In genomic region chr5:140868721-140869554, GRCh38 we compare ENCODE assay signal across 9 cellular contexts. TPM values are rescaled to one million over a fixed set of nuclear protein-coding genes. Genes with fewer than 3 reads are reported as not detected.
A peak's percentile ranks its signal among the peaks of the same experiment; 100 is the strongest.
DNase-seq lines count a peak whose midpoint lies in the region; ATAC-seq and TF ChIP-seq lines count a peak whose summit lies in the region.
"Had no signal": no experiment of that assay in that cellular context is flagged by ENCODE, and none has a peak within 500 bp of the region (broad histone marks: within the 10 kb centered on the region; RNA-seq: fewer than 3 reads in every experiment).

Gene PCDHA11 (plus strand): TSS chr5:140868957. CDS start chr5:140869104, 147 bp downstream.

- H3K27me3 ChIP-seq in PC-3 (ENCODE audit: low read length) = no peaks in the 10 kb centered on the region

- H3K9ac ChIP-seq in PC-3 (ENCODE audit: low read length) = no peak within 1 kb of the TSS

- no peak within 1 kb of the TSS for H2AFZ ChIP-seq in PC-3 (ENCODE audit: low read length)

- no peaks in the 10 kb centered on the region for H3K79me2 ChIP-seq in PC-3 (ENCODE audit: low read length)

- H3F3A ChIP-seq in PC-3 (ENCODE audit: low read length, unreplicated experiment) = no peaks in the 10 kb centered on the region

- H3K4me3 ChIP-seq in HFF-Myc (replicated peaks; ENCODE audit: low read depth, low read length) = no peak within 1 kb of the TSS
- H3K4me3 ChIP-seq in PC-3 (ENCODE audit: low read length) = no peak within 1 kb of the TSS

- H3K4me1 ChIP-seq in PC-3 (ENCODE audit: insufficient read depth, low read length) = peaks cover 4% of the 10 kb centered on the region; the same call in 1 of the 2 replicates

- BruUV-seq in PC-3 (replicated peaks; lab: Mats Ljungman, UMichigan) = no TSS peak

- CTCF ChIA-PET in PC-3 (lab: Charles Lee) = no interaction called here

- H4K20me1 ChIP-seq in PC-3 (ENCODE audit: low read length) = no peaks in the 10 kb centered on the region

- no peaks in the 10 kb centered on the region for H3K9me2 ChIP-seq in PC-3 (replicated peaks; ENCODE audit: low read length)

- H3K36me3 ChIP-seq in PC-3 (ENCODE audit: low read depth, low read length) = no peaks in the 10 kb centered on the region; the same call in 1 of the 2 replicates

- TF ChIP-seq CTCF in HFF-Myc (IDR thresholded peaks at IDR 0.05; ENCODE audit: low read depth, low read length, missing control alignments) = peak; percentile 29
- TF ChIP-seq CTCF in PC-3 (conservative IDR thresholded peaks at IDR 0.05; ENCODE audit: low read depth, low read length) = 0 out of 2 replicates have a peak, but pooled peaks have one; percentile 25

- no peaks in the 10 kb centered on the region for H3K9me3 ChIP-seq in PC-3 (ENCODE audit: low read length)

- DNase-seq in HFF-Myc (ENCODE audit: extremely low read depth, low read depth) (no peak), PC-3 (no peak), glomerular visceral epithelial cell (ENCODE audit: extremely low spot score) (peak; percentile 27), NCI-H345 treated with DMSO at 0.1 percent for 48 hours (lab: John Stamatoyannopoulos, UW; ENCODE audit: unreplicated experiment) (no peak), amniotic stem cell (lab: John Stamatoyannopoulos, UW) (no peak)
- no peak for DNase-seq in stimulated activated CD4-positive, alpha-beta T cell treated with anti-CD3 and anti-CD28 coated beads, Interleukin-4, amount 100 ng/mL, for 1 hour
- DNase-seq: activated CD8-positive, alpha-beta memory T cell treated with anti-CD3 and anti-CD28 coated beads, Interleukin-2, amount 50 U/mL, for 48 hours; Kasumi-1 had no signal

- H3K27ac ChIP-seq in PC-3 (ENCODE audit: low read length) (no peak within 1 kb of the TSS), temporal lobe (ENCODE audit: low read depth, low read length) (no peak within 1 kb of the TSS)

- no peak for ATAC-seq in PC-3

- no peak within 1 kb of the TSS for H3K4me2 ChIP-seq in PC-3 (ENCODE audit: low read length)

- intact Hi-C loops in PC-3 (cut with micrococcal nuclease) = no loop called here

- POLR2A ChIA-PET in PC-3 (lab: Charles Lee; ENCODE audit: unreplicated experiment) = no interaction called here

RNA-seq across cellular contexts. Expression of gene PCDHA11, which starts in this region (rescaled TPM):
- total RNA-seq in PC-3 (2014; rRNA removed) (0.33 TPM in 1 of 2 replicates, not detected in the other), temporal lobe (31.7 TPM)

Comparison
In these comparisons a context has a peak if more than half of its experiments do, and no peak if none do; other contexts are left out.
1. RNA of gene PCDHA11 (total RNA-seq): 31.7 TPM in temporal lobe (single experiment); 0.33 TPM in PC-3; every median in the first group is over 10 times any median in the second.